ENCODE assay signal across 11 cellular contexts in the genomic region with DNA sequence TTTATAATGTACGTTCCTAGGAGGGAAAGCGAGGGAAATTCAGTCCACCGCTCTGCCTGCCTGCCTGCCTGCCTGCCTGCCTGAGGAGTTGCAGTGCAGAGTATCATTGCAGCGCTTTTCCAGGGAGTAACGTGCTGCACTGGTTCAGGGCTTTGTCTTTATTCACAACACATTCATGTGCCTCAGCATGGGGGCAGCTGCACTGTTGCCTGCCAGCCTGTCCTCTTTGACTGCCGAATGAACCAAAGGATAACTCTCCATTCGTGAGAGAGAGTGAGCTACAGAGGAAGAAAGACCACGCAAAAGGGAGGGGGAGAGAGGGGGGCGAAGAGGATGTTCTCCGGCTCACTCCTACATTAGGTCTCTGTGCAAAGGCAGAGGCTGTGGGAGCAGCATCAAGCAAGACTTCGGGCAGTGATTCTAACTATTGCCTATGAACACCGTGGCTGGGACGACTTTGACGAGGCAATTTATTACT.
DNase-seq lines count a peak whose midpoint lies in the region; ATAC-seq lines count a peak whose summit lies in the region.
"Had no signal": no experiment of that assay in that cellular context is flagged by ENCODE, and none has a peak within 500 bp of the region (broad histone marks: within the 10 kb centered on the region; RNA-seq: fewer than 3 reads in every experiment).

No MANE protein-coding gene starts in this region.

- DNase-seq in ELF-1 (ENCODE audit: low read depth, low spot score) (peak; percentile 78), SHP77 (lab: John Stamatoyannopoulos, UW) (peak; percentile 49 to 56), fibroblast of peridontal ligament (ENCODE audit: extremely low read depth) (peak; percentile 44), myocyte (ENCODE audit: low read depth) (peak; percentile 6), kidney glomerular epithelial cell (lab: John Stamatoyannopoulos, UW) (no peak), dedifferentiated amniotic fluid mesenchymal stem cell (ENCODE audit: extremely low spot score) (no peak)
- DNase-seq in activated CD4-positive, alpha-beta T cell treated with anti-CD3 and anti-CD28 coated beads for 1 hour = no peak
- DNase-seq: immature natural killer cell, NCI-H1092 treated with DMSO at 0.1 percent for 48 hours, uterus had no signal

- ATAC-seq in HG03025 (IDR thresholded peaks at IDR 0.05; ENCODE audit: low FRiP score, unreplicated experiment) = no peak

Comparison
In these comparisons a context has a peak if more than half of its experiments do, and no peak if none do; other contexts are left out.
1. DNase-seq: peak in ELF-1 (single experiment), SHP77 (2 of 2), fibroblast of peridontal ligament (single experiment) and myocyte (single experiment); none in kidney glomerular epithelial cell (single experiment), dedifferentiated amniotic fluid mesenchymal stem cell (single experiment) and activated CD4-positive, alpha-beta T cell treated with anti-CD3 and anti-CD28 coated beads for 1 hour (single experiment).